Comparison of ENCODE assay signal across 11 cellular contexts in genomic region chr16:50680556-50680893, GRCh38. TPM values are rescaled to one million over a fixed set of nuclear protein-coding genes. Genes with fewer than 3 reads are reported as not detected.
DNase-seq lines count a peak whose midpoint lies in the region; ATAC-seq and TF ChIP-seq lines count a peak whose summit lies in the region.
"Had no signal": no experiment of that assay in that cellular context is flagged by ENCODE, and none has a peak within 500 bp of the region (broad histone marks: within the 10 kb centered on the region; RNA-seq: fewer than 3 reads in every experiment).

No MANE protein-coding gene starts in this region.

- no peaks in the 10 kb centered on the region for H3K9me2 ChIP-seq in PC-9 (ENCODE audit: insufficient read depth)

- H3K9me3 ChIP-seq in CD4-positive, alpha-beta memory T cell (ENCODE audit: control insufficient read depth in 1 of 2, low read length in 2 of 2) = no peaks in the 10 kb centered on the region
- H3K9me3 ChIP-seq in PC-9 (ENCODE audit: insufficient read depth, low read depth) = no peaks in the 10 kb centered on the region

- H3K4me2 ChIP-seq in PC-9 = no peak overlapping the region

- no peak overlapping the region for H2AFZ ChIP-seq in PC-9

- H3K27me3 Mint-ChIP-seq in CD4-positive, alpha-beta memory T cell = no peaks in the 10 kb centered on the region
- H3K27me3 Mint-ChIP-seq in activated naive CD8-positive, alpha-beta T cell treated with anti-CD3 and anti-CD28 coated beads, Interleukin-2, amount 10 ng/mL, durations not matched to agents 7 days and 5 days = no peaks in the 10 kb centered on the region
- no peaks in the 10 kb centered on the region for H3K27me3 Mint-ChIP-seq in natural killer cell treated with Interleukin-12 subunit alpha and Interleukin-12 subunit beta and Interleukin-15 and Interleukin-18, amount 100 ng/mL, for 72 hours

- no peak for ATAC-seq in activated naive CD8-positive, alpha-beta T cell treated with anti-CD3 and anti-CD28 coated beads, Interleukin-2, amount 10 ng/mL, durations not matched to agents 7 days and 5 days (ENCODE audit: low read depth)
- no peak for ATAC-seq in natural killer cell treated with Interleukin-12 subunit alpha and Interleukin-12 subunit beta and Interleukin-15 and Interleukin-18, amount 100 ng/mL, for 72 hours

- peak overlapping the region; percentile 83 to 97 (median 94) for H3K4me3 Mint-ChIP-seq in CD4-positive, alpha-beta memory T cell
- peak overlapping the region; percentile 92 for H3K4me3 Mint-ChIP-seq in activated naive CD8-positive, alpha-beta T cell treated with anti-CD3 and anti-CD28 coated beads, Interleukin-2, amount 10 ng/mL, durations not matched to agents 7 days and 5 days
- H3K4me3 Mint-ChIP-seq in natural killer cell treated with Interleukin-12 subunit alpha and Interleukin-12 subunit beta and Interleukin-15 and Interleukin-18, amount 100 ng/mL, for 72 hours = peak overlapping the region; percentile 87

- no peak for TF ChIP-seq CTCF in GM12865 (IDR thresholded peaks at IDR 0.05; ENCODE audit: insufficient read depth, low read depth, low read length, missing control alignments)
- TF ChIP-seq CTCF in PC-9 (conservative IDR thresholded peaks at IDR 0.05) = no peak

- peak overlapping the region; percentile 90 for H3K27ac ChIP-seq in CD4-positive, alpha-beta memory T cell (ENCODE audit: low read depth, low read length)
- H3K27ac ChIP-seq in PC-9 = no peak overlapping the region

- H3K27ac Mint-ChIP-seq in CD4-positive, alpha-beta memory T cell = peak overlapping the region; percentile 87 to 99 (median 97)
- H3K27ac Mint-ChIP-seq in activated naive CD8-positive, alpha-beta T cell treated with anti-CD3 and anti-CD28 coated beads, Interleukin-2, amount 10 ng/mL, durations not matched to agents 7 days and 5 days = peak overlapping the region; percentile 89
- H3K27ac Mint-ChIP-seq in natural killer cell treated with Interleukin-12 subunit alpha and Interleukin-12 subunit beta and Interleukin-15 and Interleukin-18, amount 100 ng/mL, for 72 hours = peak overlapping the region; percentile 90 to 92

- intact Hi-C loops in CD4-positive, alpha-beta memory T cell (cut with micrococcal nuclease) = loop anchor here (2.0 to 5.0 kb wide), 2 partner anchors 14 to 413 kb away; partner anchors contain the start of gene ADCY7
- intact Hi-C loops in PC-9 (cut with micrococcal nuclease; ENCODE audit: unreplicated experiment) = no loop called here

- no peaks in the 10 kb centered on the region for H3K79me2 ChIP-seq in PC-9 (ENCODE audit: low read depth)

- no peaks in the 10 kb centered on the region for H3F3A ChIP-seq in PC-9 (ENCODE audit: insufficient read depth, low read depth)

- H3K4me1 ChIP-seq in CD4-positive, alpha-beta memory T cell (ENCODE audit: insufficient read depth, low read length) = peaks cover 92% of the 10 kb centered on the region
- peaks cover 11% of the 10 kb centered on the region for H3K4me1 ChIP-seq in PC-9 (replicated peaks; ENCODE audit: insufficient read depth)

- no peaks in the 10 kb centered on the region for H4K20me1 ChIP-seq in PC-9 (ENCODE audit: insufficient read depth)

- H3K36me3 ChIP-seq in CD4-positive, alpha-beta memory T cell (ENCODE audit: insufficient read depth, low read length) = peaks cover 32% of the 10 kb centered on the region
- no peaks in the 10 kb centered on the region for H3K36me3 ChIP-seq in PC-9 (ENCODE audit: low read depth)

- no peak for DNase-seq in CD4-positive, alpha-beta memory T cell
- no peak for DNase-seq in GM12865 (ENCODE audit: low read depth)
- peak; percentile 29 for DNase-seq in activated naive CD8-positive, alpha-beta T cell treated with anti-CD3 and anti-CD28 coated beads, Interleukin-2, amount 10 ng/mL, durations not matched to agents 7 days and 5 days
- no peak for DNase-seq in natural killer cell treated with Interleukin-12 subunit alpha and Interleukin-12 subunit beta and Interleukin-15 and Interleukin-18, amount 100 ng/mL, for 72 hours (ENCODE audit: low spot score)
- no peak for DNase-seq in activated CD4-positive, CD25-positive, alpha-beta regulatory T cell treated with anti-CD3 and anti-CD28 coated beads, Interleukin-2, amount 50 U/mL, for 72 hours
- no peak for DNase-seq in PC-9
- DNase-seq in NCI-H2171 (lab: John Stamatoyannopoulos, UW) = no peak
- DNase-seq: NCI-H1436 treated with DMSO at 0.1 percent for 48 hours, SW 1271 had no signal

- CTCF ChIA-PET in CD4-positive, alpha-beta memory T cell (lab: Charles Lee; ENCODE audit: partially characterized antibody) = interaction anchor here (0.7 to 24.1 kb wide), 15 partner anchors 12 to 656 kb away, joined by 3 to 458 read pairs (median 4); partner anchors contain the start of genes CNEP1R1 and CYLD
- CTCF ChIA-PET in PC-9 (lab: Charles Lee) = no interaction called here

- no peaks in the 10 kb centered on the region for H3K9me3 Mint-ChIP-seq in CD4-positive, alpha-beta memory T cell
- H3K9me3 Mint-ChIP-seq in activated naive CD8-positive, alpha-beta T cell treated with anti-CD3 and anti-CD28 coated beads, Interleukin-2, amount 10 ng/mL, durations not matched to agents 7 days and 5 days = no peaks in the 10 kb centered on the region
- H3K9me3 Mint-ChIP-seq in natural killer cell treated with Interleukin-12 subunit alpha and Interleukin-12 subunit beta and Interleukin-15 and Interleukin-18, amount 100 ng/mL, for 72 hours = peaks cover 4% of the 10 kb centered on the region

- POLR2A ChIA-PET in CD4-positive, alpha-beta memory T cell (lab: Charles Lee; ENCODE audit: partially characterized antibody) = interaction anchor here (0.6 to 19.4 kb wide), 28 partner anchors 10 to 652 kb away, joined by 3 to 478 read pairs (median 4); partner anchors contain the start of genes CYLD and NOD2
- POLR2A ChIA-PET in activated naive CD8-positive, alpha-beta T cell treated with anti-CD3 and anti-CD28 coated beads, Interleukin-2, amount 10 ng/mL, durations not matched to agents 7 days and 5 days (lab: Charles Lee) = interaction anchor here (1.2 to 8.1 kb wide), 5 partner anchors 9 to 406 kb away, joined by 3 to 112 read pairs (median 14); partner anchors contain the start of genes CYLD and NOD2
- POLR2A ChIA-PET in PC-9 (lab: Charles Lee; ENCODE audit: unreplicated experiment) = no interaction called here

- peaks cover 42 to 53% of the 10 kb centered on the region in 2 donors for H3K36me3 Mint-ChIP-seq in CD4-positive, alpha-beta memory T cell
- H3K36me3 Mint-ChIP-seq in activated naive CD8-positive, alpha-beta T cell treated with anti-CD3 and anti-CD28 coated beads, Interleukin-2, amount 10 ng/mL, durations not matched to agents 7 days and 5 days = peaks cover 34% of the 10 kb centered on the region
- H3K36me3 Mint-ChIP-seq in natural killer cell treated with Interleukin-12 subunit alpha and Interleukin-12 subunit beta and Interleukin-15 and Interleukin-18, amount 100 ng/mL, for 72 hours = no peaks in the 10 kb centered on the region

- peaks cover 66 to 93% (median 80%) of the 10 kb centered on the region in 4 donors for H3K4me1 Mint-ChIP-seq in CD4-positive, alpha-beta memory T cell
- peaks cover 74% of the 10 kb centered on the region for H3K4me1 Mint-ChIP-seq in activated naive CD8-positive, alpha-beta T cell treated with anti-CD3 and anti-CD28 coated beads, Interleukin-2, amount 10 ng/mL, durations not matched to agents 7 days and 5 days
- H3K4me1 Mint-ChIP-seq in natural killer cell treated with Interleukin-12 subunit alpha and Interleukin-12 subunit beta and Interleukin-15 and Interleukin-18, amount 100 ng/mL, for 72 hours (ENCODE audit: low read depth in 2 of 2) = peaks cover 66% of the 10 kb centered on the region in 2 donors

- H3K4me3 ChIP-seq in CD4-positive, alpha-beta memory T cell (ENCODE audit: low read length in 2 of 2) = peak overlapping the region; percentile 45 to 93
- peak overlapping the region; percentile 81 for H3K4me3 ChIP-seq in GM12865 (ENCODE audit: low read depth, low read length)
- H3K4me3 ChIP-seq in PC-9 = no peak overlapping the region

- BruUV-seq in PC-9 (replicated peaks; lab: Mats Ljungman, UMichigan) = no TSS peak

- no peaks in the 10 kb centered on the region for H3K27me3 ChIP-seq in CD4-positive, alpha-beta memory T cell (ENCODE audit: insufficient read depth, low read length)
- H3K27me3 ChIP-seq in PC-9 (ENCODE audit: insufficient read depth, low read depth) = no peaks in the 10 kb centered on the region

RNA-seq across cellular contexts. Expression of gene SNX20, which starts 0.6 kb away (rescaled TPM):
- 10 to 100 TPM; 88.9 to 90.1 TPM for total RNA-seq in CD4-positive, alpha-beta memory T cell
- 100 to 1,000 TPM in 1 of 2 donors, 10 to 100 TPM in 1; 62.5 to 106 TPM for polyA plus RNA-seq in CD4-positive, alpha-beta memory T cell
- total RNA-seq in activated naive CD8-positive, alpha-beta T cell treated with anti-CD3 and anti-CD28 coated beads, Interleukin-2, amount 10 ng/mL, durations not matched to agents 7 days and 5 days = 10 to 100 TPM; 70.6 to 76.3 TPM
- total RNA-seq in natural killer cell treated with Interleukin-12 subunit alpha and Interleukin-12 subunit beta and Interleukin-15 and Interleukin-18, amount 100 ng/mL, for 72 hours = 10 to 100 TPM; 26.2 to 38.4 TPM
- not detected in 2 replicates for total RNA-seq in PC-9 (2021)
- total RNA-seq: bronchial epithelial cell, fibroblast of lung had no signal
- polyA plus RNA-seq: fibroblast of lung had no signal

RNA-seq across cellular contexts. Expression of gene NOD2, which starts 12.9 kb away (rescaled TPM):
- 10 to 100 TPM in 1 of 2 experiments, 1 to 10 TPM in 1; 9.8 to 10.9 TPM for total RNA-seq in CD4-positive, alpha-beta memory T cell
- polyA plus RNA-seq in CD4-positive, alpha-beta memory T cell = 1 to 10 TPM; 2.2 to 3.7 TPM
- total RNA-seq in activated naive CD8-positive, alpha-beta T cell treated with anti-CD3 and anti-CD28 coated beads, Interleukin-2, amount 10 ng/mL, durations not matched to agents 7 days and 5 days = 1 to 10 TPM; 2.8 to 3.5 TPM
- total RNA-seq in natural killer cell treated with Interleukin-12 subunit alpha and Interleukin-12 subunit beta and Interleukin-15 and Interleukin-18, amount 100 ng/mL, for 72 hours = 10 to 100 TPM in 1 of 2 donors, 1 to 10 TPM in 1; 3.7 to 11.2 TPM
- 0.70 and 0.75 TPM in 2 replicates for total RNA-seq in PC-9 (2021)
- polyA plus RNA-seq: fibroblast of lung had no signal

Comparison
In these comparisons a context has a peak if more than half of its experiments do, and no peak if none do; other contexts are left out.
1. RNA of gene SNX20, which starts 0.6 kb away (total RNA-seq): 88.9 to 90.1 TPM in CD4-positive, alpha-beta memory T cell, 70.6 to 76.3 TPM in activated naive CD8-positive, alpha-beta T cell treated with anti-CD3 and anti-CD28 coated beads, Interleukin-2, amount 10 ng/mL, durations not matched to agents 7 days and 5 days and 26.2 to 38.4 TPM in natural killer cell treated with Interleukin-12 subunit alpha and Interleukin-12 subunit beta and Interleukin-15 and Interleukin-18, amount 100 ng/mL, for 72 hours; not detected in PC-9; every median in the first group is over 10 times any median in the second.
2. Peak in every context shown above with its lines, with median percentiles within 50 percentile points of each other: H3K27ac Mint-ChIP-seq and H3K4me3 Mint-ChIP-seq.